ENCODE assay signal across 16 cellular contexts in genomic region chr7:70574970-70575799, GRCh38.
DNase-seq lines count a peak whose midpoint lies in the region; FAIRE-seq and TF ChIP-seq lines count a peak whose summit lies in the region.
"Had no signal": no experiment of that assay in that cellular context is flagged by ENCODE, and none has a peak within 500 bp of the region (broad histone marks: within the 10 kb centered on the region; RNA-seq: fewer than 3 reads in every experiment).

No MANE protein-coding gene starts in this region.

- H3K4me2 ChIP-seq in astrocyte (ENCODE audit: low read length) (peak overlapping the region; percentile 71), mesenchymal stem cell (ENCODE audit: low read length, poor library complexity, severe bottlenecking) (peak overlapping the region; percentile 64)

- H2BK15ac ChIP-seq in mesenchymal stem cell (ENCODE audit: low read depth, poor library complexity, severe bottlenecking) = no peak overlapping the region

- H3K4me1 ChIP-seq in astrocyte (ENCODE audit: insufficient read depth, low read length) (peaks cover 27% of the 10 kb centered on the region), mesenchymal stem cell (ENCODE audit: control insufficient read depth, insufficient read depth, low read depth, low read length) (peaks cover 28% of the 10 kb centered on the region), tibial artery (no peaks in the 10 kb centered on the region)

- H3K27me3 Mint-ChIP-seq in astrocyte (ENCODE audit: low read depth, unreplicated experiment) = no peaks in the 10 kb centered on the region
- H3K27me3 Mint-ChIP-seq: activated CD4-positive, alpha-beta T cell treated with anti-CD3 and anti-CD28 coated beads, Interleukin-2, amount 10 ng/mL, durations not matched to agents 24 days and 14 days; effector memory CD8-positive, alpha-beta T cell; stimulated activated memory B cell treated with anti-CD40 and anti-IgM and Interleukin-4, amounts not matched to agents 10 μg/mL and 1 μg/mL and 100 μg/mL, for 72 hours had no signal

- 41% methylated on average over 11 of the region's 11 CpGs for WGBS in mesenchymal stem cell

- H2BK12ac ChIP-seq in mesenchymal stem cell (ENCODE audit: low read length in 2 of 2) = no peak overlapping the region

- no peaks in the 10 kb centered on the region for H3K36me3 ChIP-seq in astrocyte (ENCODE audit: insufficient read depth, low read length)
- peaks cover 0 to 4% of the 10 kb centered on the region in 2 experiments for H3K36me3 ChIP-seq in mesenchymal stem cell (ENCODE audit: control insufficient read depth in 1 of 2, insufficient read depth in 2 of 2, low read depth in 1 of 2, low read length in 2 of 2)
- H3K36me3 ChIP-seq in tibial artery = no peaks in the 10 kb centered on the region

- H2AFZ ChIP-seq in astrocyte (ENCODE audit: low read depth, low read length) = no peak overlapping the region
- H2AFZ ChIP-seq in mesenchymal stem cell (ENCODE audit: low read depth, low read length) = no peak overlapping the region

- H3K27me3 ChIP-seq in astrocyte (ENCODE audit: insufficient read depth, low read length) (no peaks in the 10 kb centered on the region), mesenchymal stem cell (ENCODE audit: control insufficient read depth in 1 of 2, insufficient read depth in 1 of 2, low read length in 2 of 2) (no peaks in the 10 kb centered on the region), tibial artery (no peaks in the 10 kb centered on the region)

- no peaks in the 10 kb centered on the region for H3K36me3 Mint-ChIP-seq in astrocyte (ENCODE audit: low read depth, unreplicated experiment)
- H3K36me3 Mint-ChIP-seq: CD14-positive monocyte had no signal

- no peak for DNase-seq in D721Med (ENCODE audit: insufficient read length, low spot score)
- peak; percentile 67 for DNase-seq in NCI-H2107 treated with DMSO at 0.1 percent for 48 hours (lab: John Stamatoyannopoulos, UW; ENCODE audit: unreplicated experiment)
- peak; percentile 66 for DNase-seq in astrocyte (ENCODE audit: low read depth)
- DNase-seq in mesenchymal stem cell = peak; percentile 16
- DNase-seq in dedifferentiated amniotic fluid mesenchymal stem cell (ENCODE audit: extremely low spot score) = no peak
- DNase-seq in effector CD8-positive, alpha-beta T cell (lab: John Stamatoyannopoulos, UW) = no peak
- no peak for DNase-seq in NCI-H2081 treated with DMSO at 0.1 percent for 48 hours (lab: John Stamatoyannopoulos, UW)
- DNase-seq in tibial artery = no peak
- DNase-seq: activated CD4-positive, alpha-beta T cell treated with anti-CD3 and anti-CD28 coated beads, Interleukin-2, amount 10 ng/mL, durations not matched to agents 24 days and 14 days; activated naive CD4-positive, alpha-beta T cell treated with Interleukin-2 at 50 U/mL for 16 hours; effector memory CD8-positive, alpha-beta T cell; hippocampal formation; NCI-H1436 treated with DMSO at 0.1 percent for 48 hours had no signal

- H3K23ac ChIP-seq in mesenchymal stem cell (ENCODE audit: low read length in 2 of 2) = no peak overlapping the region

- no peaks in the 10 kb centered on the region for H3K79me1 ChIP-seq in mesenchymal stem cell (replicated peaks; ENCODE audit: low read length, poor library complexity, severe bottlenecking)

- H3K18ac ChIP-seq in mesenchymal stem cell (ENCODE audit: low read depth in 1 of 2, low read length in 2 of 2) = no peak overlapping the region

- H4K91ac ChIP-seq in mesenchymal stem cell (ENCODE audit: low read length) = no peak overlapping the region

- intact Hi-C loops in tibial artery (cut with DNase I; ENCODE audit: low total_unique reads) = no loop called here

- no peak overlapping the region for H3K4ac ChIP-seq in mesenchymal stem cell (ENCODE audit: low read depth in 1 of 2, low read length in 2 of 2)

- H3K4me3 Mint-ChIP-seq in astrocyte (ENCODE audit: unreplicated experiment) = peak overlapping the region; percentile 31
- H3K4me3 Mint-ChIP-seq: activated CD4-positive, alpha-beta T cell treated with anti-CD3 and anti-CD28 coated beads, Interleukin-2, amount 10 ng/mL, durations not matched to agents 24 days and 14 days; CD14-positive monocyte; effector memory CD8-positive, alpha-beta T cell; stimulated activated memory B cell treated with anti-CD40 and anti-IgM and Interleukin-4, amounts not matched to agents 10 μg/mL and 1 μg/mL and 100 μg/mL, for 72 hours had no signal

- no peak overlapping the region for H3K14ac ChIP-seq in mesenchymal stem cell (ENCODE audit: low read length in 2 of 2)

- no peak for TF ChIP-seq CTCF in D721Med (IDR thresholded peaks at IDR 0.05; ENCODE audit: insufficient read depth, missing control alignments)
- TF ChIP-seq CTCF in astrocyte (IDR thresholded peaks at IDR 0.05; ENCODE audit: insufficient read depth, low read depth, low read length) = no peak
- no peak for TF ChIP-seq CTCF in tibial artery (IDR thresholded peaks at IDR 0.05)

- H3K9me3 ChIP-seq in astrocyte (ENCODE audit: insufficient read depth, low read depth, low read length) = no peaks in the 10 kb centered on the region
- H3K9me3 ChIP-seq in mesenchymal stem cell (ENCODE audit: control insufficient read depth, low read length) = no peaks in the 10 kb centered on the region
- H3K9me3 ChIP-seq in tibial artery = no peaks in the 10 kb centered on the region

- peaks cover 2% of the 10 kb centered on the region for H3K9me3 Mint-ChIP-seq in astrocyte (ENCODE audit: unreplicated experiment)
- H3K9me3 Mint-ChIP-seq: activated CD4-positive, alpha-beta T cell treated with anti-CD3 and anti-CD28 coated beads, Interleukin-2, amount 10 ng/mL, durations not matched to agents 24 days and 14 days; effector memory CD8-positive, alpha-beta T cell; stimulated activated memory B cell treated with anti-CD40 and anti-IgM and Interleukin-4, amounts not matched to agents 10 μg/mL and 1 μg/mL and 100 μg/mL, for 72 hours had no signal

- FAIRE-seq in D721Med (lab: Jason Lieb, UNC) (peak; percentile 35), astrocyte (lab: Jason Lieb, UNC) (no peak)

- no peak overlapping the region for H4K8ac ChIP-seq in mesenchymal stem cell (ENCODE audit: low read length)

- H2BK120ac ChIP-seq in mesenchymal stem cell (ENCODE audit: low read depth, low read length) = no peak overlapping the region

- peaks cover 78% of the 10 kb centered on the region for H3K4me1 Mint-ChIP-seq in astrocyte (ENCODE audit: low read depth, unreplicated experiment)
- H3K4me1 Mint-ChIP-seq: activated CD4-positive, alpha-beta T cell treated with anti-CD3 and anti-CD28 coated beads, Interleukin-2, amount 10 ng/mL, durations not matched to agents 24 days and 14 days; CD14-positive monocyte; stimulated activated memory B cell treated with anti-CD40 and anti-IgM and Interleukin-4, amounts not matched to agents 10 μg/mL and 1 μg/mL and 100 μg/mL, for 72 hours had no signal

- peak overlapping the region; percentile 53 for H3K27ac Mint-ChIP-seq in astrocyte (ENCODE audit: unreplicated experiment)
- H3K27ac Mint-ChIP-seq: activated CD4-positive, alpha-beta T cell treated with anti-CD3 and anti-CD28 coated beads, Interleukin-2, amount 10 ng/mL, durations not matched to agents 24 days and 14 days; CD14-positive monocyte; stimulated activated memory B cell treated with anti-CD40 and anti-IgM and Interleukin-4, amounts not matched to agents 10 μg/mL and 1 μg/mL and 100 μg/mL, for 72 hours had no signal

- no peak overlapping the region for H3K9ac ChIP-seq in astrocyte (ENCODE audit: low read length)
- no peak overlapping the region for H3K9ac ChIP-seq in mesenchymal stem cell (ENCODE audit: low read length)

- no peaks in the 10 kb centered on the region for H4K20me1 ChIP-seq in astrocyte (ENCODE audit: insufficient read depth, low read length)

- H2AK5ac ChIP-seq in mesenchymal stem cell (ENCODE audit: low read length, severe bottlenecking) = no peak overlapping the region

- no peaks in the 10 kb centered on the region for H3K79me2 ChIP-seq in astrocyte (ENCODE audit: insufficient read depth, low read length)

- H2BK5ac ChIP-seq in mesenchymal stem cell (ENCODE audit: low read depth, low read length, poor library complexity, severe bottlenecking) = no peak overlapping the region

- no peak overlapping the region for H3K27ac ChIP-seq in astrocyte (ENCODE audit: low read depth, low read length)
- H3K27ac ChIP-seq in mesenchymal stem cell (ENCODE audit: low read length, poor library complexity, severe bottlenecking) = peak overlapping the region; percentile 58
- H3K27ac ChIP-seq in tibial artery = no peak overlapping the region
- H3K27ac ChIP-seq: SK-N-MC had no signal

- no peak overlapping the region for H3K4me3 ChIP-seq in astrocyte (ENCODE audit: insufficient read depth, low read depth, low read length)
- H3K4me3 ChIP-seq in mesenchymal stem cell (ENCODE audit: insufficient read depth in 1 of 2, low read depth in 1 of 2, low read length in 2 of 2) = no peak overlapping the region
- H3K4me3 ChIP-seq in tibial artery = no peak overlapping the region
- H3K4me3 ChIP-seq: SK-N-MC had no signal

Comparison
In these comparisons a context has a peak if more than half of its experiments do, and no peak if none do; other contexts are left out.
1. DNase-seq: peak in NCI-H2107 treated with DMSO at 0.1 percent for 48 hours (single experiment), astrocyte (single experiment) and mesenchymal stem cell (single experiment); none in D721Med (single experiment), dedifferentiated amniotic fluid mesenchymal stem cell (single experiment), effector CD8-positive, alpha-beta T cell (single experiment), NCI-H2081 treated with DMSO at 0.1 percent for 48 hours (single experiment) and tibial artery (0 of 2).